ENCODE assay signal across 11 cellular contexts in genomic region chr19:45601524-45602522, GRCh38. TPM values are rescaled to one million over a fixed set of nuclear protein-coding genes. Genes with fewer than 3 reads are reported as not detected.
DNase-seq lines count a peak whose midpoint lies in the region; ATAC-seq and TF ChIP-seq lines count a peak whose summit lies in the region.
"Had no signal": no experiment of that assay in that cellular context is flagged by ENCODE, and none has a peak within 500 bp of the region (broad histone marks: within the 10 kb centered on the region; RNA-seq: fewer than 3 reads in every experiment).

Gene GPR4 (minus strand): TSS chr19:45602212. CDS start chr19:45591866, 10,346 bp downstream.

- H3K4me1 ChIP-seq in urinary bladder (ENCODE audit: insufficient read depth) = no peaks in the 10 kb centered on the region

- 4% methylated on average over 55 of the region's 55 CpGs for WGBS in urinary bladder

- no peak for TF ChIP-seq CTCF in progenitor cell of endocrine pancreas (IDR thresholded peaks at IDR 0.05; ENCODE audit: unreplicated experiment)

- peak within 1 kb of the TSS; percentile 23 for H3K4me3 ChIP-seq in urinary bladder (ENCODE audit: low read depth, low read length)

- H3K4me1 Mint-ChIP-seq in activated T-cell treated with anti-CD3 and anti-CD28 coated beads, Interleukin-2, amount 50 U/mL, for 72 hours (ENCODE audit: low read depth) = peaks cover 42% of the 10 kb centered on the region
- H3K4me1 Mint-ChIP-seq in effector memory CD8-positive, alpha-beta T cell (ENCODE audit: low read depth in 2 of 2) = peaks cover 19 to 23% of the 10 kb centered on the region in 2 donors
- H3K4me1 Mint-ChIP-seq in progenitor cell of endocrine pancreas (ENCODE audit: low read depth) = no peaks in the 10 kb centered on the region

- H3K9me3 Mint-ChIP-seq in activated T-cell treated with anti-CD3 and anti-CD28 coated beads, Interleukin-2, amount 50 U/mL, for 72 hours = no peaks in the 10 kb centered on the region
- H3K9me3 Mint-ChIP-seq in effector memory CD8-positive, alpha-beta T cell = no peaks in the 10 kb centered on the region
- no peaks in the 10 kb centered on the region for H3K9me3 Mint-ChIP-seq in progenitor cell of endocrine pancreas (ENCODE audit: low read depth)
- H3K9me3 Mint-ChIP-seq: memory B cell had no signal

- H3K4me3 Mint-ChIP-seq in activated T-cell treated with anti-CD3 and anti-CD28 coated beads, Interleukin-2, amount 50 U/mL, for 72 hours = peak within 1 kb of the TSS; percentile 9 to 54
- no peak within 1 kb of the TSS for H3K4me3 Mint-ChIP-seq in effector memory CD8-positive, alpha-beta T cell
- H3K4me3 Mint-ChIP-seq in progenitor cell of endocrine pancreas (ENCODE audit: low read depth) = no peak within 1 kb of the TSS
- H3K4me3 Mint-ChIP-seq: memory B cell had no signal

- no peak within 1 kb of the TSS for H3K27ac ChIP-seq in urinary bladder (ENCODE audit: low read depth)

- H3K27me3 Mint-ChIP-seq in activated T-cell treated with anti-CD3 and anti-CD28 coated beads, Interleukin-2, amount 50 U/mL, for 72 hours (ENCODE audit: low read depth) = peaks cover 69% of the 10 kb centered on the region
- peaks cover 68 to 70% of the 10 kb centered on the region in 2 donors for H3K27me3 Mint-ChIP-seq in effector memory CD8-positive, alpha-beta T cell
- H3K27me3 Mint-ChIP-seq in progenitor cell of endocrine pancreas = peaks cover 64% of the 10 kb centered on the region

- no peaks in the 10 kb centered on the region for H3K36me3 ChIP-seq in urinary bladder (ENCODE audit: insufficient read depth)

- no peak within 1 kb of the TSS for H3K27ac Mint-ChIP-seq in activated T-cell treated with anti-CD3 and anti-CD28 coated beads, Interleukin-2, amount 50 U/mL, for 72 hours
- H3K27ac Mint-ChIP-seq in effector memory CD8-positive, alpha-beta T cell = peak within 1 kb of the TSS in 1 of 2 donors; percentile 12
- H3K27ac Mint-ChIP-seq in progenitor cell of endocrine pancreas = no peak within 1 kb of the TSS
- H3K27ac Mint-ChIP-seq: memory B cell had no signal

- peak; percentile 28 to 50 for ATAC-seq in activated T-cell treated with anti-CD3 and anti-CD28 coated beads, Interleukin-2, amount 50 U/mL, for 72 hours (replicated peaks in 1 of 2)
- ATAC-seq in effector memory CD8-positive, alpha-beta T cell (replicated peaks) = peak; percentile 43
- no peak for ATAC-seq in HG02981 (IDR thresholded peaks at IDR 0.05; ENCODE audit: unreplicated experiment)

- DNase-seq in activated T-cell treated with anti-CD3 and anti-CD28 coated beads, Interleukin-2, amount 50 U/mL, for 72 hours = no peak
- no peak for DNase-seq in activated T-cell treated with anti-CD3 and anti-CD28 coated beads, Interleukin-2, amount 50 U/mL, for 1 hour
- DNase-seq in effector memory CD8-positive, alpha-beta T cell = no peak
- DNase-seq in lung microvascular endothelial cell (ENCODE audit: low read depth in 2 of 2) (peak; percentile 31 to 44), COLO668 (lab: John Stamatoyannopoulos, UW; ENCODE audit: unreplicated experiment) (no peak), progenitor cell of endocrine pancreas (ENCODE audit: low spot score, unreplicated experiment) (no peak)
- DNase-seq: HCEC 1CT, NCI-H2171 treated with DMSO at 0.1 percent for 48 hours had no signal

- H3K36me3 Mint-ChIP-seq in activated T-cell treated with anti-CD3 and anti-CD28 coated beads, Interleukin-2, amount 50 U/mL, for 72 hours (ENCODE audit: insufficient read depth in 2 of 2) = peaks cover 2 to 3% of the 10 kb centered on the region in 2 donors
- peaks cover 7% of the 10 kb centered on the region for H3K36me3 Mint-ChIP-seq in effector memory CD8-positive, alpha-beta T cell (ENCODE audit: insufficient read depth)
- H3K36me3 Mint-ChIP-seq in progenitor cell of endocrine pancreas (ENCODE audit: insufficient read depth) = no peaks in the 10 kb centered on the region

RNA-seq across cellular contexts. Expression of gene GPR4, which starts in this region (rescaled TPM):
- under 1 TPM in 1 of 2 donors, not detected in 1; 0.07 TPM for total RNA-seq in activated T-cell treated with anti-CD3 and anti-CD28 coated beads, Interleukin-2, amount 50 U/mL, for 72 hours
- total RNA-seq in lung microvascular endothelial cell (1.1 and 1.6 TPM in 2 replicates), urinary bladder (0.32 TPM), progenitor cell of endocrine pancreas (not detected in 2 replicates)
- polyA plus RNA-seq in urinary bladder = 3.7 TPM

Comparison
In these comparisons a context has a peak if more than half of its experiments do, and no peak if none do; other contexts are left out.
1. Peak in ATAC-seq in activated T-cell treated with anti-CD3 and anti-CD28 coated beads, Interleukin-2, amount 50 U/mL, for 72 hours; RNA of the gene not detected or under 1 TPM.
2. DNase-seq: peak in lung microvascular endothelial cell (2 of 2); none in activated T-cell treated with anti-CD3 and anti-CD28 coated beads, Interleukin-2, amount 50 U/mL, for 72 hours (0 of 2), activated T-cell treated with anti-CD3 and anti-CD28 coated beads, Interleukin-2, amount 50 U/mL, for 1 hour (single experiment), effector memory CD8-positive, alpha-beta T cell (0 of 3), COLO668 (single experiment) and progenitor cell of endocrine pancreas (single experiment).
3. H3K4me3 Mint-ChIP-seq: peak in activated T-cell treated with anti-CD3 and anti-CD28 coated beads, Interleukin-2, amount 50 U/mL, for 72 hours (2 of 2); none in effector memory CD8-positive, alpha-beta T cell (0 of 2) and progenitor cell of endocrine pancreas (single experiment).